ENCODE assay signal across 8 cellular contexts in genomic region chr19:48333467-48334384, GRCh38. TPM values are rescaled to one million over a fixed set of nuclear protein-coding genes. Genes with fewer than 3 reads are reported as not detected.
DNase-seq lines count a peak whose midpoint lies in the region; ATAC-seq and TF ChIP-seq lines count a peak whose summit lies in the region.

No MANE protein-coding gene starts in this region.

- no peaks in the 10 kb centered on the region for H3K36me3 ChIP-seq in right lobe of liver

- H3K27ac ChIP-seq in right lobe of liver = peak overlapping the region; percentile 32 to 83 (median 76)

- peak overlapping the region; percentile 90 for H3K27ac Mint-ChIP-seq in activated CD4-positive, alpha-beta T cell treated with anti-CD3 and anti-CD28 coated beads, Interleukin-2, amount 10 ng/mL, durations not matched to agents 7 days and 5 days
- peak overlapping the region; percentile 93 for H3K27ac Mint-ChIP-seq in dendritic cell treated with granulocyte-macrophage colony-stimulating factor and Interleukin-4, amounts not matched to agents 40 ng/mL and 50 ng/mL, for 4 days

- CTCF ChIA-PET in activated CD4-positive, alpha-beta T cell treated with anti-CD3 and anti-CD28 coated beads, Interleukin-2, amount 10 ng/mL, durations not matched to agents 7 days and 5 days (lab: Charles Lee) = interaction anchor here (0.7 to 4.6 kb wide), 24 partner anchors 10 to 1029 kb away, joined by 3 to 83 read pairs (median 4); partner anchors contain the start of genes EMP3, KDELR1, RPL18 and SPHK2

- 17% methylated on average over 19 of the region's 54 CpGs for WGBS in right lobe of liver (ENCODE audit: insufficient coverage, low coverage, low lambda C conversion rate, missing lambda C conversion rate)

- intact Hi-C loops in dendritic cell treated with granulocyte-macrophage colony-stimulating factor and Interleukin-4, amounts not matched to agents 40 ng/mL and 50 ng/mL, for 4 days (cut with micrococcal nuclease) = loop anchor here (1.0 kb wide), 1 partner anchor 12 kb away; a partner anchor contains a TSS
- intact Hi-C loops in right lobe of liver (cut with DNase I) = no loop called here

- peak; percentile 54 to 73 (median 61) for TF ChIP-seq CTCF in right lobe of liver (IDR thresholded peaks at IDR 0.05)

- no peaks in the 10 kb centered on the region for H3K9me3 ChIP-seq in right lobe of liver

- ATAC-seq in GM18907 (IDR thresholded peaks at IDR 0.05; ENCODE audit: unreplicated experiment) (peak; percentile 52), HG03280 (IDR thresholded peaks at IDR 0.05; ENCODE audit: unreplicated experiment) (peak; percentile 56), right lobe of liver (peak; percentile 70 to 76 (median 72))

- peaks cover 44% of the 10 kb centered on the region for H3K36me3 Mint-ChIP-seq in activated CD4-positive, alpha-beta T cell treated with anti-CD3 and anti-CD28 coated beads, Interleukin-2, amount 10 ng/mL, durations not matched to agents 7 days and 5 days (ENCODE audit: low read depth)
- H3K36me3 Mint-ChIP-seq in dendritic cell treated with granulocyte-macrophage colony-stimulating factor and Interleukin-4, amounts not matched to agents 40 ng/mL and 50 ng/mL, for 4 days (ENCODE audit: low read depth) = peaks cover 35% of the 10 kb centered on the region

- TF ChIP-seq POLR2A in right lobe of liver (IDR thresholded peaks at IDR 0.05) = no peak

- peaks cover 46% of the 10 kb centered on the region for H3K4me1 Mint-ChIP-seq in activated CD4-positive, alpha-beta T cell treated with anti-CD3 and anti-CD28 coated beads, Interleukin-2, amount 10 ng/mL, durations not matched to agents 7 days and 5 days
- H3K4me1 Mint-ChIP-seq in dendritic cell treated with granulocyte-macrophage colony-stimulating factor and Interleukin-4, amounts not matched to agents 40 ng/mL and 50 ng/mL, for 4 days (ENCODE audit: low read depth) = peaks cover 57% of the 10 kb centered on the region

- no peaks in the 10 kb centered on the region for H3K9me3 Mint-ChIP-seq in activated CD4-positive, alpha-beta T cell treated with anti-CD3 and anti-CD28 coated beads, Interleukin-2, amount 10 ng/mL, durations not matched to agents 7 days and 5 days
- H3K9me3 Mint-ChIP-seq in dendritic cell treated with granulocyte-macrophage colony-stimulating factor and Interleukin-4, amounts not matched to agents 40 ng/mL and 50 ng/mL, for 4 days = no peaks in the 10 kb centered on the region

- no peaks in the 10 kb centered on the region for H3K27me3 Mint-ChIP-seq in activated CD4-positive, alpha-beta T cell treated with anti-CD3 and anti-CD28 coated beads, Interleukin-2, amount 10 ng/mL, durations not matched to agents 7 days and 5 days
- H3K27me3 Mint-ChIP-seq in dendritic cell treated with granulocyte-macrophage colony-stimulating factor and Interleukin-4, amounts not matched to agents 40 ng/mL and 50 ng/mL, for 4 days = peaks cover 2% of the 10 kb centered on the region

- H3K4me3 ChIP-seq in right lobe of liver = peak overlapping the region; percentile 2 to 41 (median 26)

- H3K4me1 ChIP-seq in right lobe of liver = peaks cover 0 to 4% (median 0%) of the 10 kb centered on the region in 4 donors

- no peaks in the 10 kb centered on the region for H3K27me3 ChIP-seq in right lobe of liver

- peak; percentile 97 for DNase-seq in AG08395 (ENCODE audit: low spot score)
- DNase-seq in NCI-H460 (ENCODE audit: extremely low read depth, low read depth) = peak; percentile 89
- DNase-seq in activated CD4-positive, alpha-beta T cell treated with anti-CD3 and anti-CD28 coated beads, Interleukin-2, amount 10 ng/mL, durations not matched to agents 7 days and 5 days = peak; percentile 96
- peak; percentile 88 to 93 (median 92) for DNase-seq in right lobe of liver
- DNase-seq in stimulated activated CD4-positive, alpha-beta T cell treated with anti-CD3 and anti-CD28 coated beads, Interleukin-4, amount 100 ng/mL, for 1 hour = peak; percentile 95

- peak overlapping the region; percentile 81 for H3K4me3 Mint-ChIP-seq in activated CD4-positive, alpha-beta T cell treated with anti-CD3 and anti-CD28 coated beads, Interleukin-2, amount 10 ng/mL, durations not matched to agents 7 days and 5 days
- peak overlapping the region; percentile 87 for H3K4me3 Mint-ChIP-seq in dendritic cell treated with granulocyte-macrophage colony-stimulating factor and Interleukin-4, amounts not matched to agents 40 ng/mL and 50 ng/mL, for 4 days

- POLR2A ChIA-PET in activated CD4-positive, alpha-beta T cell treated with anti-CD3 and anti-CD28 coated beads, Interleukin-2, amount 10 ng/mL, durations not matched to agents 7 days and 5 days (lab: Charles Lee) = interaction anchor here (0.6 to 2.4 kb wide), 3 partner anchors 12 to 67 kb away, joined by 4 to 21 read pairs (median 9); partner anchors contain the start of genes SYNGR4 and TMEM143

RNA-seq across cellular contexts. Expression of gene EMP3, which starts 8.4 kb away (rescaled TPM):
- 80.7 and 84.7 TPM in 2 replicates for total RNA-seq in NCI-H460 (2014; rRNA removed; shearing (Covaris generic))
- polyA plus RNA-seq in NCI-H460 (2014; cell fraction: nucleus; rRNA removed) = 18.7 and 110 TPM in 2 replicates
- 100 to 1,000 TPM; 444 to 544 TPM for total RNA-seq in activated CD4-positive, alpha-beta T cell treated with anti-CD3 and anti-CD28 coated beads, Interleukin-2, amount 10 ng/mL, durations not matched to agents 7 days and 5 days
- 10 to 100 TPM in 1 of 6 experiments, 1 to 10 TPM in 5; 2.8 to 14.2 (median 5.6) TPM for total RNA-seq in right lobe of liver

RNA-seq across cellular contexts. Expression of gene TMEM143, which starts 30.0 kb away (rescaled TPM):
- total RNA-seq in NCI-H460 (2014; rRNA removed; shearing (Covaris generic)) = 2.4 and 4.0 TPM in 2 replicates
- polyA plus RNA-seq in NCI-H460 (2014; cell fraction: nucleus; rRNA removed) = 7.3 and 8.1 TPM in 2 replicates
- total RNA-seq in activated CD4-positive, alpha-beta T cell treated with anti-CD3 and anti-CD28 coated beads, Interleukin-2, amount 10 ng/mL, durations not matched to agents 7 days and 5 days = 10 to 100 TPM; 19.0 to 21.7 TPM
- total RNA-seq in right lobe of liver = 10 to 100 TPM in 3 of 6 experiments, 1 to 10 TPM in 3; 6.5 to 15.1 (median 9.8) TPM

RNA-seq across cellular contexts. Expression of gene SYNGR4, which starts 30.4 kb away (rescaled TPM):
- total RNA-seq in NCI-H460 (2014; rRNA removed; shearing (Covaris generic)) = 0.17 TPM in 1 of 2 replicates, not detected in the other
- polyA plus RNA-seq in NCI-H460 (2014; cell fraction: nucleus; rRNA removed) = 0.42 TPM in 1 of 2 replicates, not detected in the other
- total RNA-seq in activated CD4-positive, alpha-beta T cell treated with anti-CD3 and anti-CD28 coated beads, Interleukin-2, amount 10 ng/mL, durations not matched to agents 7 days and 5 days = not detected
- total RNA-seq in right lobe of liver = under 1 TPM in 1 of 6 experiments, not detected in 5; 0.80 TPM

RNA-seq across cellular contexts. Expression of gene KDELR1, which starts 57.6 kb away (rescaled TPM):
- total RNA-seq in NCI-H460 (2014; rRNA removed; shearing (Covaris generic)) = 78.2 and 78.7 TPM in 2 replicates
- 57.1 and 61.6 TPM in 2 replicates for polyA plus RNA-seq in NCI-H460 (2014; cell fraction: nucleus; rRNA removed)
- total RNA-seq in activated CD4-positive, alpha-beta T cell treated with anti-CD3 and anti-CD28 coated beads, Interleukin-2, amount 10 ng/mL, durations not matched to agents 7 days and 5 days = 10 to 100 TPM; 69.6 to 81.6 TPM
- 10 to 100 TPM; 69.1 to 83.1 (median 77.1) TPM for total RNA-seq in right lobe of liver

RNA-seq across cellular contexts. Expression of gene GRIN2D, which starts 59.7 kb away (rescaled TPM):
- total RNA-seq in NCI-H460 (2014; rRNA removed; shearing (Covaris generic)) = 0.25 and 0.40 TPM in 2 replicates
- polyA plus RNA-seq in NCI-H460 (2014; cell fraction: nucleus; rRNA removed) = 0.36 and 0.53 TPM in 2 replicates
- under 1 TPM; 0.04 to 0.20 TPM for total RNA-seq in activated CD4-positive, alpha-beta T cell treated with anti-CD3 and anti-CD28 coated beads, Interleukin-2, amount 10 ng/mL, durations not matched to agents 7 days and 5 days
- total RNA-seq in right lobe of liver = under 1 TPM; 0.09 to 0.29 (median 0.22) TPM

Comparison
In these comparisons a context has a peak if more than half of its experiments do, and no peak if none do; other contexts are left out.
1. Peak in every context shown above with its lines: DNase-seq, ATAC-seq, H3K4me3 ChIP-seq and H3K27ac ChIP-seq.